Comparison of ENCODE assay signal across 24 cellular contexts in genomic region chr18:42045346-42045745, GRCh38.
DNase-seq lines count a peak whose midpoint lies in the region; ATAC-seq and TF ChIP-seq lines count a peak whose summit lies in the region.
"Had no signal": no experiment of that assay in that cellular context is flagged by ENCODE, and none has a peak within 500 bp of the region (broad histone marks: within the 10 kb centered on the region; RNA-seq: fewer than 3 reads in every experiment).

No MANE protein-coding gene starts in this region.

- CTCF ChIA-PET in IMR-90 (lab: Yijun Ruan, JAX): no interaction called here

- no peak overlapping the region for H2BK120ac ChIP-seq in IMR-90 (ENCODE audit: low read depth, low read length)

- H4K20me1 ChIP-seq in IMR-90 (ENCODE audit: insufficient read depth, low read length): no peaks in the 10 kb centered on the region

- H3K9me3 ChIP-seq in IMR-90 (ENCODE audit: control insufficient read depth, insufficient read depth, low read length): no peaks in the 10 kb centered on the region
- H3K9me3 ChIP-seq: esophagus squamous epithelium, lower lobe of right lung, ovary, sigmoid colon had no signal

- in situ Hi-C loops in IMR-90 (cut with MboI; ENCODE audit: low sequenced_read_pairs): no loop called here

- 0 out of 2 replicates have a peak overlapping the region, but pooled peaks have one; percentile 12 for H3K56ac ChIP-seq in IMR-90 (ENCODE audit: extremely low read depth, insufficient read depth, low read length)

- no peak overlapping the region for H3K4ac ChIP-seq in IMR-90 (ENCODE audit: low read depth, low read length)

- no CpG with 5 or more reads among the region's 1 CpG for WGBS in IMR-90 (ENCODE audit: extremely low coverage in 2 of 2, insufficient read length in 1 of 2), 2 experiments

- no peak overlapping the region for H3K4me2 ChIP-seq in IMR-90 (ENCODE audit: low read depth, low read length)

- no peak overlapping the region for H4K91ac ChIP-seq in IMR-90 (ENCODE audit: insufficient read depth, low read depth, low read length)

- no peak overlapping the region for H3K23ac ChIP-seq in IMR-90 (ENCODE audit: low read depth, low read length)

- no TSS peak for BruUV-seq in IMR-90 (replicated peaks; lab: Mats Ljungman, UMichigan)

- no peak overlapping the region for H2BK20ac ChIP-seq in IMR-90 (ENCODE audit: low read depth, low read length)

- no peaks in the 10 kb centered on the region for H3K27me3 Mint-ChIP-seq in central memory CD8-positive, alpha-beta T cell
- H3K27me3 Mint-ChIP-seq: type B pancreatic cell had no signal

- H3K27ac Mint-ChIP-seq in central memory CD8-positive, alpha-beta T cell (ENCODE audit: low read depth): peak overlapping the region; percentile 50
- H3K27ac Mint-ChIP-seq: activated T-helper 1 cell treated with anti-CD3 and anti-CD28 coated beads, Interleukin-12 subunit alpha, Interleukin-12 subunit beta, Interleukin-2, Interleukin-4 antibody, amounts not matched to agents 30 ng/mL and 10 ng/mL and 1 ng/mL, durations not matched to agents 14 hours and 24 hours and 36 hours; type B pancreatic cell had no signal

- no peak overlapping the region for H2BK15ac ChIP-seq in IMR-90 (ENCODE audit: low read depth, low read length)

- no peak overlapping the region for H3K14ac ChIP-seq in IMR-90 (replicated peaks; ENCODE audit: low read depth, low read length)

- peak overlapping the region; percentile 15 for H2BK5ac ChIP-seq in IMR-90 (ENCODE audit: low read depth, low read length, poor library complexity, severe bottlenecking)

- no peak for TF ChIP-seq POLR2A in IMR-90 (IDR thresholded peaks at IDR 0.05; ENCODE audit: low read depth, low read length)

- no peak overlapping the region for H2AFZ ChIP-seq in IMR-90 (replicated peaks; ENCODE audit: low read length, poor library complexity)

- peaks cover 17% of the 10 kb centered on the region for H3K36me3 ChIP-seq in IMR-90 (ENCODE audit: control insufficient read depth, insufficient read depth, low read length)
- H3K36me3 ChIP-seq: ovary had no signal

- H2AK5ac ChIP-seq in IMR-90 (ENCODE audit: low read depth, low read length): no peak overlapping the region

- no peak overlapping the region for H2AK9ac ChIP-seq in IMR-90 (replicated peaks; ENCODE audit: low read depth, low read length, poor library complexity)

- no peak for TF ChIP-seq RAD21 in IMR-90 (IDR thresholded peaks at IDR 0.05; ENCODE audit: low read length)

- H3K18ac ChIP-seq in IMR-90 (ENCODE audit: low read depth, low read length): no peak overlapping the region

- H3K27me3 ChIP-seq in IMR-90 (ENCODE audit: control insufficient read depth, insufficient read depth, low read length): no peaks in the 10 kb centered on the region
- H3K27me3 ChIP-seq: cardiac muscle cell, esophagus squamous epithelium, ovary, sigmoid colon had no signal

- no peak overlapping the region for H3K4me3 Mint-ChIP-seq in central memory CD8-positive, alpha-beta T cell
- H3K4me3 Mint-ChIP-seq: activated T-helper 1 cell treated with anti-CD3 and anti-CD28 coated beads, Interleukin-12 subunit alpha, Interleukin-12 subunit beta, Interleukin-2, Interleukin-4 antibody, amounts not matched to agents 30 ng/mL and 10 ng/mL and 1 ng/mL, durations not matched to agents 14 hours and 24 hours and 36 hours; type B pancreatic cell had no signal

- no peak overlapping the region for H3K9ac ChIP-seq in IMR-90 (ENCODE audit: low read depth, low read length)

- no peak for TF ChIP-seq CTCF in IMR-90 (conservative IDR thresholded peaks at IDR 0.05; ENCODE audit: low read depth, low read length)

- ATAC-seq in IMR-90 (ENCODE audit: low read depth) (no peak), GM18858 (IDR thresholded peaks at IDR 0.05; ENCODE audit: unreplicated experiment) (no peak), GM19324 (IDR thresholded peaks at IDR 0.05; ENCODE audit: low FRiP score, unreplicated experiment) (no peak)
- no peak for ATAC-seq in central memory CD8-positive, alpha-beta T cell (replicated peaks; ENCODE audit: extremely low read depth, poor library complexity, severe bottlenecking)
- ATAC-seq: lower lobe of right lung, PC-3 had no signal

- H3K4me3 ChIP-seq in IMR-90 (ENCODE audit: insufficient read depth, low read depth, low read length): no peak overlapping the region
- H3K4me3 ChIP-seq: cardiac muscle cell, esophagus squamous epithelium, lower lobe of right lung, ovary, sigmoid colon had no signal

- H3K4me1 ChIP-seq in IMR-90 (ENCODE audit: control insufficient read depth, insufficient read depth, low read length): peaks cover 3% of the 10 kb centered on the region; the same call in 1 of the 2 replicates
- H3K4me1 ChIP-seq: lower lobe of right lung, sigmoid colon had no signal

- no peaks in the 10 kb centered on the region for H3K9me3 Mint-ChIP-seq in central memory CD8-positive, alpha-beta T cell
- H3K9me3 Mint-ChIP-seq: activated T-helper 1 cell treated with anti-CD3 and anti-CD28 coated beads, Interleukin-12 subunit alpha, Interleukin-12 subunit beta, Interleukin-2, Interleukin-4 antibody, amounts not matched to agents 30 ng/mL and 10 ng/mL and 1 ng/mL, durations not matched to agents 14 hours and 24 hours and 36 hours; type B pancreatic cell had no signal

- dilution Hi-C loops in IMR-90 (cut with HindIII; ENCODE audit: low sequenced_read_pairs, unreplicated experiment): no loop called here

- peaks cover 4 to 10% of the 10 kb centered on the region in 2 experiments; a peak in 2 of 4 replicates for H3K79me1 ChIP-seq in IMR-90 (ENCODE audit: low read depth in 1 of 2, low read length in 2 of 2)

- H4K5ac ChIP-seq in IMR-90 (ENCODE audit: low read depth, low read length): no peak overlapping the region

- no peak overlapping the region for H4K8ac ChIP-seq in IMR-90 (ENCODE audit: low read depth in 2 of 2, low read length in 2 of 2)

- POLR2A ChIA-PET in IMR-90 (lab: Charles Lee; ENCODE audit: unreplicated experiment): no interaction called here

- H3K36me3 Mint-ChIP-seq in central memory CD8-positive, alpha-beta T cell (ENCODE audit: insufficient read depth): peaks cover 30% of the 10 kb centered on the region

- intact Hi-C loops in IMR-90 (cut with micrococcal nuclease): no loop called here

- H3K27ac ChIP-seq in IMR-90 (ENCODE audit: insufficient read depth, low read length): no peak overlapping the region
- H3K27ac ChIP-seq: cardiac muscle cell, esophagus squamous epithelium, lower lobe of right lung, ovary, sigmoid colon had no signal

- DNase-seq in EL (peak; percentile 14), IMR-90 (peak; percentile 22), lung microvascular endothelial cell (ENCODE audit: low read depth in 2 of 2) (peak; percentile 49 to 57), NOMO-1 treated with dmso at 0.1 percent for 144 hours (lab: John Stamatoyannopoulos, UW; ENCODE audit: unreplicated experiment) (no peak), SW480 (ENCODE audit: low spot score) (no peak)
- no peak for DNase-seq in central memory CD8-positive, alpha-beta T cell (ENCODE audit: low spot score in 2 of 2)
- DNase-seq: activated CD4-positive, CD25-positive, alpha-beta regulatory T cell; activated CD8-positive, alpha-beta memory T cell treated with anti-CD3 and anti-CD28 coated beads for 24 hours; AML-193; COR-L47; esophagus squamous epithelium; lower lobe of right lung; MM.1S; NCI-H774; ovary; PC-3; sigmoid colon; stimulated activated CD4-positive, alpha-beta T cell treated with anti-CD3 and anti-CD28 coated beads, Interleukin-1b, Interleukin-23, amount 100 ng/mL, for 48 hours; stimulated activated naive CD4-positive, alpha-beta T cell treated with Interleukin-2 at 50 U/mL for 16 hours had no signal

- H3K9me1 ChIP-seq in IMR-90 (ENCODE audit: insufficient read depth, low read length): no peaks in the 10 kb centered on the region

- no peaks in the 10 kb centered on the region for H3K4me1 Mint-ChIP-seq in central memory CD8-positive, alpha-beta T cell

TF ChIP-seq in IMR-90, 13 proteins besides CTCF, POLR2A, EP300 and RAD21:
- no peak for TF ChIP-seq RCOR1 (IDR thresholded peaks at IDR 0.05; ENCODE audit: insufficient replicate concordance, low read length)
- no peak for TF ChIP-seq SMC3 (IDR thresholded peaks at IDR 0.05; ENCODE audit: low read depth, low read length)
- no peak for TF ChIP-seq MXI1 (IDR thresholded peaks at IDR 0.05; ENCODE audit: borderline replicate concordance, low read depth, low read length)
- TF ChIP-seq RFX5 (IDR thresholded peaks at IDR 0.05; ENCODE audit: low read depth, low read length): no peak
- no peak for TF ChIP-seq USF2 (IDR thresholded peaks at IDR 0.05; ENCODE audit: low read depth, low read length)
- TF ChIP-seq FOS (IDR thresholded peaks at IDR 0.05; ENCODE audit: low read depth, low read length): no peak
- TF ChIP-seq BHLHE40 (IDR thresholded peaks at IDR 0.05; ENCODE audit: low read depth, low read length): no peak
- no peak for TF ChIP-seq MAZ (IDR thresholded peaks at IDR 0.05; ENCODE audit: borderline replicate concordance, low read depth, low read length)
- no peak for TF ChIP-seq CHD1 (IDR thresholded peaks at IDR 0.05; ENCODE audit: low read depth, low read length)

Comparison
In these comparisons a context has a peak if more than half of its experiments do, and no peak if none do; other contexts are left out.
1. DNase-seq: peak in EL (single experiment), IMR-90 (single experiment) and lung microvascular endothelial cell (2 of 2); none in central memory CD8-positive, alpha-beta T cell (0 of 2), NOMO-1 treated with dmso at 0.1 percent for 144 hours (single experiment) and SW480 (single experiment).